Comparison of ENCODE assay signal across 18 cellular contexts in the genomic region with DNA sequence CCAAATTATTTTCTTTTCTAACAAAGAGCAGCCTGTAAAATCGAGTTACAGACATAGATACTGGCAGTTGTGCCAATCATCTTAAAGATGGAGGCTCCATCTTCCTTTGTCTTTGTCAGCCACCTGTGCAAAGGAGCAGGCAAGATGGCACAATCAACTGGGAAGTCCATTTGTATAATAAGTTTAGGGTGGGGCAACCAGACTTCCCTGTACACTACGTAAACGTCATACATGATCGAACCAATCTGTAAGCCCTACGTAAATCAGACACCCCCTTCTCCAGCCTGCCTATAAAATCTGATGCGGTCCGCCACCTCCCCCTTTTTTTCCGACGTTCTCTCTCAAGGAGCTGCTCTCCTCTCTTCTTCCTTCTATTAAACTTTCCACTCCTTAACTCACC. TPM values are rescaled to one million over a fixed set of nuclear protein-coding genes. Genes with fewer than 3 reads are reported as not detected.
A peak's percentile ranks its signal among the peaks of the same experiment; 100 is the strongest.
DNase-seq lines count a peak whose midpoint lies in the region; ATAC-seq, FAIRE-seq and TF ChIP-seq lines count a peak whose summit lies in the region.
"Had no signal": no experiment of that assay in that cellular context is flagged by ENCODE, and none has a peak within 500 bp of the region (broad histone marks: within the 10 kb centered on the region; RNA-seq: fewer than 3 reads in every experiment).

No MANE protein-coding gene starts in this region.

- H3K27me3 ChIP-seq in GM23338 (ENCODE audit: insufficient read depth) = no peaks in the 10 kb centered on the region
- peaks cover 30% of the 10 kb centered on the region for H3K27me3 ChIP-seq in neutrophil
- no peaks in the 10 kb centered on the region for H3K27me3 ChIP-seq in small intestine (ENCODE audit: control insufficient read depth in 2 of 2, insufficient read depth in 2 of 2, low read length in 2 of 2)

- no peaks in the 10 kb centered on the region for H3K79me2 ChIP-seq in GM23338 (replicated peaks; ENCODE audit: insufficient read depth)

- H3F3A ChIP-seq in GM23338 (replicated peaks; ENCODE audit: low read depth) = no peaks in the 10 kb centered on the region; the same call in 1 of the 2 replicates

- H3K4me3 Mint-ChIP-seq in GM23338 = no peak overlapping the region; the same call in 2 of the 3 replicates
- H3K4me3 Mint-ChIP-seq: HFFc6, IgD-negative memory B cell had no signal

- no peak overlapping the region for H3K27ac Mint-ChIP-seq in GM23338
- H3K27ac Mint-ChIP-seq: HFFc6 had no signal

- H3K9me2 ChIP-seq in GM23338 (ENCODE audit: insufficient read depth) = peaks cover 4% of the 10 kb centered on the region

- peaks cover 3% of the 10 kb centered on the region; the same call in 1 of the 3 replicates for H3K36me3 Mint-ChIP-seq in GM23338 (ENCODE audit: low read depth)

- H4K20me1 ChIP-seq in GM23338 (replicated peaks; ENCODE audit: insufficient read depth) = no peaks in the 10 kb centered on the region

- no peak for FAIRE-seq in small intestine (lab: Jason Lieb, UNC)
- FAIRE-seq: GM12891, GM18507 had no signal

- H3K9me3 ChIP-seq in neutrophil (no peaks in the 10 kb centered on the region), small intestine (ENCODE audit: control insufficient read depth, low read depth) (no peaks in the 10 kb centered on the region)

- H3K27me3 Mint-ChIP-seq in GM23338 (ENCODE audit: insufficient read depth, low read depth, poor library complexity) = peaks cover 6% of the 10 kb centered on the region

- TF ChIP-seq CTCF in GM23338 (conservative IDR thresholded peaks at IDR 0.05; ENCODE audit: low read depth in 2 of 2) (no peak), neutrophil (IDR thresholded peaks at IDR 0.05) (no peak)

- no peak overlapping the region for H3K27ac ChIP-seq in GM23338 (ENCODE audit: low read depth)
- peak overlapping the region; percentile 57 for H3K27ac ChIP-seq in neutrophil
- no peak overlapping the region for H3K27ac ChIP-seq in small intestine (ENCODE audit: low read depth in 1 of 2, low read length in 1 of 2)
- H3K27ac ChIP-seq: C4-2B had no signal

- no peaks in the 10 kb centered on the region; the same call in 1 of the 3 replicates for H3K9me3 Mint-ChIP-seq in GM23338
- H3K9me3 Mint-ChIP-seq: HFFc6 had no signal

- peak overlapping the region; percentile 66 for H3K4me2 ChIP-seq in GM23338

- DNase-seq in GM23338 (ENCODE audit: low spot score) (no peak), SW480 (ENCODE audit: low spot score) (peak; percentile 85), left kidney (ENCODE audit: low read depth, low spot score) (peak; percentile 81), small intestine (no peak)
- DNase-seq in stimulated activated CD4-positive, alpha-beta T cell treated with anti-CD3 and anti-CD28 coated beads, Interleukin-4, amount 100 ng/mL, for 4 hours = no peak
- DNase-seq: GF-D8; HFFc6; NCI-H1105 treated with DMSO at 0.1 percent for 48 hours; NCI-H187; NCI-H446 treated with DMSO at 0.1 percent for 48 hours; NK-92 treated with Interleukin-12 subunit alpha and Interleukin-12 subunit beta, amount 100 ng/mL, for 24 hours; SHP77 treated with DMSO at 0.1 percent for 48 hours had no signal

- H3K4me1 Mint-ChIP-seq in GM23338 = peaks cover 36% of the 10 kb centered on the region

- H3K4me1 ChIP-seq in GM23338 (ENCODE audit: insufficient read depth) = peaks cover 25% of the 10 kb centered on the region
- peaks cover 14 to 26% of the 10 kb centered on the region in 2 experiments for H3K4me1 ChIP-seq in neutrophil (ENCODE audit: control insufficient read depth in 1 of 2, insufficient read depth in 1 of 2, low read depth in 1 of 2, low read length in 1 of 2)
- no peaks in the 10 kb centered on the region for H3K4me1 ChIP-seq in small intestine (ENCODE audit: control insufficient read depth in 2 of 2, insufficient read depth in 1 of 2, low read depth in 1 of 2, low read length in 1 of 2)

- H3K36me3 ChIP-seq in GM23338 (ENCODE audit: insufficient read depth) (no peaks in the 10 kb centered on the region), neutrophil (no peaks in the 10 kb centered on the region), small intestine (ENCODE audit: control insufficient read depth in 2 of 2, insufficient read depth in 2 of 2, low read length in 2 of 2) (no peaks in the 10 kb centered on the region)

- ATAC-seq in GM23338 (no peak), GM18520 (IDR thresholded peaks at IDR 0.05; ENCODE audit: unreplicated experiment) (no peak)

- WGBS in small intestine, 3 donors = 86 to 88% (median 86%) methylated on average over 9 of the region's 9 CpGs

- H2AFZ ChIP-seq in GM23338 = peak overlapping the region; percentile 95

- no peak overlapping the region for H3K4me3 ChIP-seq in GM23338
- no peak overlapping the region for H3K4me3 ChIP-seq in neutrophil (ENCODE audit: low read depth in 1 of 2, low read length in 1 of 2)
- H3K4me3 ChIP-seq in small intestine (ENCODE audit: low read depth in 1 of 2, low read length in 2 of 2) = no peak overlapping the region

TF ChIP-seq in GM23338, 12 proteins besides CTCF, POLR2A, EP300 and RAD21 (continues in another document):
- TF ChIP-seq EZH2 (IDR thresholded peaks at IDR 0.05; ENCODE audit: low read depth, unreplicated experiment) (no peak), POLR2AphosphoS5 (IDR thresholded peaks at IDR 0.05; ENCODE audit: low read depth) (no peak), CREB1 (CRISPR knock-in tag; IDR thresholded peaks at IDR 0.05; ENCODE audit: low read depth) (no peak), ZNF331 (CRISPR knock-in tag; IDR thresholded peaks at IDR 0.05; ENCODE audit: low read depth) (no peak), EZH2phosphoT487 (IDR thresholded peaks at IDR 0.05; ENCODE audit: unreplicated experiment) (no peak)
- TF ChIP-seq, protein P1, sequence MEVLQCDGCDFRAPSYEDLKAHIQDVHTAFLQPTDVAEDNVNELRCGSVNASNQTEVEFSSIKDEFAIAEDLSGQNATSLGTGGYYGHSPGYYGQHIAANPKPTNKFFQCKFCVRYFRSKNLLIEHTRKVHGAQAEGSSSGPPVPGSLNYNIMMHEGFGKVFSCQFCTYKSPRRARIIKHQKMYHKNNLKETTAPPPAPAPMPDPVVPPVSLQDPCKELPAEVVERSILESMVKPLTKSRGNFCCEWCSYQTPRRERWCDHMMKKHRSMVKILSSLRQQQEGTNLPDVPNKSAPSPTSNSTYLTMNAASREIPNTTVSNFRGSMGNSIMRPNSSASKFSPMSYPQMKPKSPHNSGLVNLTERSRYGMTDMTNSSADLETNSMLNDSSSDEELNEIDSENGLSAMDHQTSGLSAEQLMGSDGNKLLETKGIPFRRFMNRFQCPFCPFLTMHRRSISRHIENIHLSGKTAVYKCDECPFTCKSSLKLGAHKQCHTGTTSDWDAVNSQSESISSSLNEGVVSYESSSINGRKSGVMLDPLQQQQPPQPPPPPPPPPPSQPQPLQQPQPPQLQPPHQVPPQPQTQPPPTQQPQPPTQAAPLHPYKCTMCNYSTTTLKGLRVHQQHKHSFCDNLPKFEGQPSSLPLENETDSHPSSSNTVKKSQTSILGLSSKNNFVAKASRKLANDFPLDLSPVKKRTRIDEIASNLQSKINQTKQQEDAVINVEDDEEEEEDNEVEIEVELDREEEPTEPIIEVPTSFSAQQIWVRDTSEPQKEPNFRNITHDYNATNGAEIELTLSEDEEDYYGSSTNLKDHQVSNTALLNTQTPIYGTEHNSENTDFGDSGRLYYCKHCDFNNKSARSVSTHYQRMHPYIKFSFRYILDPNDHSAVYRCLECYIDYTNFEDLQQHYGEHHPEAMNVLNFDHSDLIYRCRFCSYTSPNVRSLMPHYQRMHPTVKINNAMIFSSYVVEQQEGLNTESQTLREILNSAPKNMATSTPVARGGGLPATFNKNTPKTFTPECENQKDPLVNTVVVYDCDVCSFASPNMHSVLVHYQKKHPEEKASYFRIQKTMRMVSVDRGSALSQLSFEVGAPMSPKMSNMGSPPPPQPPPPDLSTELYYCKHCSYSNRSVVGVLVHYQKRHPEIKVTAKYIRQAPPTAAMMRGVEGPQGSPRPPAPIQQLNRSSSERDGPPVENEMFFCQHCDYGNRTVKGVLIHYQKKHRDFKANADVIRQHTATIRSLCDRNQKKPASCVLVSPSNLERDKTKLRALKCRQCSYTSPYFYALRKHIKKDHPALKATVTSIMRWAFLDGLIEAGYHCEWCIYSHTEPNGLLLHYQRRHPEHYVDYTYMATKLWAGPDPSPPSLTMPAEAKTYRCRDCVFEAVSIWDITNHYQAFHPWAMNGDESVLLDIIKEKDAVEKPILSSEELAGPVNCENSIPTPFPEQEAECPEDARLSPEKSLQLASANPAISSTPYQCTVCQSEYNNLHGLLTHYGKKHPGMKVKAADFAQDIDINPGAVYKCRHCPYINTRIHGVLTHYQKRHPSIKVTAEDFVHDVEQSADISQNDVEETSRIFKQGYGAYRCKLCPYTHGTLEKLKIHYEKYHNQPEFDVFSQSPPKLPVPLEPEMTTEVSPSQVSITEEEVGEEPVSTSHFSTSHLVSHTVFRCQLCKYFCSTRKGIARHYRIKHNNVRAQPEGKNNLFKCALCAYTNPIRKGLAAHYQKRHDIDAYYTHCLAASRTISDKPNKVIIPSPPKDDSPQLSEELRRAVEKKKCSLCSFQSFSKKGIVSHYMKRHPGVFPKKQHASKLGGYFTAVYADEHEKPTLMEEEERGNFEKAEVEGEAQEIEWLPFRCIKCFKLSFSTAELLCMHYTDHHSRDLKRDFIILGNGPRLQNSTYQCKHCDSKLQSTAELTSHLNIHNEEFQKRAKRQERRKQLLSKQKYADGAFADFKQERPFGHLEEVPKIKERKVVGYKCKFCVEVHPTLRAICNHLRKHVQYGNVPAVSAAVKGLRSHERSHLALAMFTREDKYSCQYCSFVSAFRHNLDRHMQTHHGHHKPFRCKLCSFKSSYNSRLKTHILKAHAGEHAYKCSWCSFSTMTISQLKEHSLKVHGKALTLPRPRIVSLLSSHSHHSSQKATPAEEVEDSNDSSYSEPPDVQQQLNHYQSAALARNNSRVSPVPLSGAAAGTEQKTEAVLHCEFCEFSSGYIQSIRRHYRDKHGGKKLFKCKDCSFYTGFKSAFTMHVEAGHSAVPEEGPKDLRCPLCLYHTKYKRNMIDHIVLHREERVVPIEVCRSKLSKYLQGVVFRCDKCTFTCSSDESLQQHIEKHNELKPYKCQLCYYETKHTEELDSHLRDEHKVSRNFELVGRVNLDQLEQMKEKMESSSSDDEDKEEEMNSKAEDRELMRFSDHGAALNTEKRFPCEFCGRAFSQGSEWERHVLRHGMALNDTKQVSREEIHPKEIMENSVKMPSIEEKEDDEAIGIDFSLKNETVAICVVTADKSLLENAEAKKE (CRISPR knock-in tag; IDR thresholded peaks at IDR 0.05) = no peak
- TF ChIP-seq, protein P2, sequence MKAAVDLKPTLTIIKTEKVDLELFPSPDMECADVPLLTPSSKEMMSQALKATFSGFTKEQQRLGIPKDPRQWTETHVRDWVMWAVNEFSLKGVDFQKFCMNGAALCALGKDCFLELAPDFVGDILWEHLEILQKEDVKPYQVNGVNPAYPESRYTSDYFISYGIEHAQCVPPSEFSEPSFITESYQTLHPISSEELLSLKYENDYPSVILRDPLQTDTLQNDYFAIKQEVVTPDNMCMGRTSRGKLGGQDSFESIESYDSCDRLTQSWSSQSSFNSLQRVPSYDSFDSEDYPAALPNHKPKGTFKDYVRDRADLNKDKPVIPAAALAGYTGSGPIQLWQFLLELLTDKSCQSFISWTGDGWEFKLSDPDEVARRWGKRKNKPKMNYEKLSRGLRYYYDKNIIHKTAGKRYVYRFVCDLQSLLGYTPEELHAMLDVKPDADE (IDR thresholded peaks at IDR 0.05) = no peak

RNA-seq across cellular contexts. Expression of a gene that starts 31.4 kb away (rescaled TPM):
- 16.9 and 17.2 TPM in 2 replicates for total RNA-seq in GM23338 (2014; rRNA removed; shearing (Covaris generic))
- 7.5 and 7.9 TPM in 2 replicates for polyA plus RNA-seq in GM23338 (2016; fragmentation: Nextera tagmentation; extraction: Ambion mirVana)
- polyA plus RNA-seq in small intestine = 1 to 10 TPM; 7.3 to 7.5 (median 7.4) TPM

Comparison
In these comparisons a context has a peak if more than half of its experiments do, and no peak if none do; other contexts are left out.
1. DNase-seq: peak in SW480 (single experiment) and left kidney (single experiment); none in GM23338 (single experiment), small intestine (single experiment) and stimulated activated CD4-positive, alpha-beta T cell treated with anti-CD3 and anti-CD28 coated beads, Interleukin-4, amount 100 ng/mL, for 4 hours (0 of 2).